Comparison of ENCODE assay signal across 10 cellular contexts in genomic region chr6:90413396-90413795, GRCh38.
DNase-seq lines count a peak whose midpoint lies in the region; ATAC-seq and TF ChIP-seq lines count a peak whose summit lies in the region.
"Had no signal": no experiment of that assay in that cellular context is flagged by ENCODE, and none has a peak within 500 bp of the region (broad histone marks: within the 10 kb centered on the region; RNA-seq: fewer than 3 reads in every experiment).

No MANE protein-coding gene starts in this region.

- H3K27ac ChIP-seq in CD8-positive, alpha-beta T cell (ENCODE audit: low read depth, low read length) = no peak overlapping the region
- no peak overlapping the region for H3K27ac ChIP-seq in parathyroid adenoma

- H3K27me3 Mint-ChIP-seq in CD8-positive, alpha-beta T cell (ENCODE audit: low read depth) = no peaks in the 10 kb centered on the region
- H3K27me3 Mint-ChIP-seq in effector memory CD8-positive, alpha-beta T cell = peaks cover 0 to 6% of the 10 kb centered on the region in 2 donors

- no peak for TF ChIP-seq CTCF in CD8-positive, alpha-beta T cell (IDR thresholded peaks at IDR 0.05)
- no peak for TF ChIP-seq CTCF in parathyroid adenoma (IDR thresholded peaks at IDR 0.05)

- intact Hi-C loops in CD8-positive, alpha-beta T cell (cut with DNase I, micrococcal nuclease) = no loop called here

- POLR2A ChIA-PET in CD8-positive, alpha-beta T cell (lab: Charles Lee) = interaction anchor here (0.6 to 5.4 kb wide), 11 partner anchors 11 to 1630 kb away, joined by 3 to 25 read pairs (median 4); no protein-coding TSS in a partner anchor

- H3K27me3 ChIP-seq in CD8-positive, alpha-beta T cell (ENCODE audit: insufficient read depth, low read length) = no peaks in the 10 kb centered on the region
- H3K27me3 ChIP-seq in NT2/D1 (ENCODE audit: insufficient read depth, insufficient read length) (peaks cover 8% of the 10 kb centered on the region), parathyroid adenoma (ENCODE audit: control insufficient read depth, insufficient read depth, low read length) (no peaks in the 10 kb centered on the region)

- H3K36me3 ChIP-seq in CD8-positive, alpha-beta T cell (ENCODE audit: insufficient read depth, low read length) = no peaks in the 10 kb centered on the region
- H3K36me3 ChIP-seq in NT2/D1 (ENCODE audit: insufficient read depth, insufficient read length, low read length) (no peaks in the 10 kb centered on the region), parathyroid adenoma (ENCODE audit: control insufficient read depth, insufficient read depth, low read length) (no peaks in the 10 kb centered on the region)

- H3K27ac Mint-ChIP-seq in CD8-positive, alpha-beta T cell = peak overlapping the region; percentile 89
- peak overlapping the region; percentile 94 to 100 for H3K27ac Mint-ChIP-seq in effector memory CD8-positive, alpha-beta T cell

- H3K4me1 ChIP-seq in CD8-positive, alpha-beta T cell (ENCODE audit: insufficient read depth, low read length) = peaks cover 18% of the 10 kb centered on the region
- H3K4me1 ChIP-seq in NT2/D1 (ENCODE audit: insufficient read depth, insufficient read length) (peaks cover 4% of the 10 kb centered on the region), parathyroid adenoma (peaks cover 4% of the 10 kb centered on the region)

- no peaks in the 10 kb centered on the region for H3K9me3 Mint-ChIP-seq in CD8-positive, alpha-beta T cell
- peaks cover 0 to 2% of the 10 kb centered on the region in 2 donors for H3K9me3 Mint-ChIP-seq in effector memory CD8-positive, alpha-beta T cell

- ATAC-seq in CD8-positive, alpha-beta T cell = no peak
- ATAC-seq in effector memory CD8-positive, alpha-beta T cell (replicated peaks) = no peak
- ATAC-seq in GM18870 (IDR thresholded peaks at IDR 0.05; ENCODE audit: unreplicated experiment) = no peak
- no peak for ATAC-seq in GM18511 (IDR thresholded peaks at IDR 0.05; ENCODE audit: unreplicated experiment)

- H3K36me3 Mint-ChIP-seq in CD8-positive, alpha-beta T cell = no peaks in the 10 kb centered on the region
- H3K36me3 Mint-ChIP-seq in effector memory CD8-positive, alpha-beta T cell (ENCODE audit: insufficient read depth) = peaks cover 24% of the 10 kb centered on the region

- H3K9me3 ChIP-seq in CD8-positive, alpha-beta T cell (ENCODE audit: low read length) = no peaks in the 10 kb centered on the region
- H3K9me3 ChIP-seq in NT2/D1 (ENCODE audit: insufficient read depth, low read length) (no peaks in the 10 kb centered on the region; the same call in 1 of the 2 replicates), parathyroid adenoma (ENCODE audit: control insufficient read depth, low read length) (no peaks in the 10 kb centered on the region)

- H3K79me2 ChIP-seq in parathyroid adenoma = no peaks in the 10 kb centered on the region

- no peak overlapping the region for H3K9ac ChIP-seq in NT2/D1 (ENCODE audit: insufficient read length, low read depth)
- no peak overlapping the region for H3K9ac ChIP-seq in parathyroid adenoma

- H3K4me2 ChIP-seq in parathyroid adenoma (ENCODE audit: low read length) = no peak overlapping the region

- H2AFZ ChIP-seq in parathyroid adenoma = peak overlapping the region; percentile 68

- no peak for DNase-seq in CD8-positive, alpha-beta T cell
- DNase-seq in NT2/D1 (ENCODE audit: low read depth, low spot score) (no peak), mucosa of gallbladder (ENCODE audit: low spot score) (no peak), ACHN (no peak)
- no peak for DNase-seq in effector memory CD8-positive, alpha-beta T cell
- DNase-seq: GDM1, MM.1S had no signal

- peaks cover 33% of the 10 kb centered on the region for H3K4me1 Mint-ChIP-seq in CD8-positive, alpha-beta T cell (ENCODE audit: low read depth)
- peaks cover 24 to 37% of the 10 kb centered on the region in 2 donors for H3K4me1 Mint-ChIP-seq in effector memory CD8-positive, alpha-beta T cell (ENCODE audit: low read depth in 2 of 2)

- CTCF ChIA-PET in CD8-positive, alpha-beta T cell (lab: Charles Lee) = interaction anchor here (0.6 to 4.4 kb wide), 9 partner anchors 10 to 574 kb away, joined by 3 to 29 read pairs (median 4); no protein-coding TSS in a partner anchor

- H3K4me3 Mint-ChIP-seq in CD8-positive, alpha-beta T cell = peak overlapping the region; percentile 79
- peak overlapping the region; percentile 63 to 85 for H3K4me3 Mint-ChIP-seq in effector memory CD8-positive, alpha-beta T cell

- H3K4me3 ChIP-seq in CD8-positive, alpha-beta T cell (ENCODE audit: low read depth, low read length) = peak overlapping the region; percentile 3
- H3K4me3 ChIP-seq in NT2/D1 (ENCODE audit: insufficient read length, low read depth) (peak overlapping the region; percentile 6), parathyroid adenoma (ENCODE audit: low read depth, low read length) (no peak overlapping the region)

- in situ Hi-C loops in ACHN (cut with HindIII; ENCODE audit: low pct_ligation_motif_present, low pct_unique_long_range_greater_than_20kb, low sequenced_read_pairs) = no loop called here
